ENCODE assay signal across 10 cellular contexts in genomic region chr4:20299515-20299914, GRCh38. TPM values are rescaled to one million over a fixed set of nuclear protein-coding genes. Genes with fewer than 3 reads are reported as not detected.
DNase-seq lines count a peak whose midpoint lies in the region; ATAC-seq, FAIRE-seq and TF ChIP-seq lines count a peak whose summit lies in the region.
"Had no signal": no experiment of that assay in that cellular context is flagged by ENCODE, and none has a peak within 500 bp of the region (broad histone marks: within the 10 kb centered on the region; RNA-seq: fewer than 3 reads in every experiment).

No MANE protein-coding gene starts in this region.

- FAIRE-seq in TTC549 (lab: Jason Lieb, UNC): peak; percentile 56

- ATAC-seq in gastroesophageal sphincter (no peak), HG02938 (IDR thresholded peaks at IDR 0.05; ENCODE audit: unreplicated experiment) (no peak), HG03460 (IDR thresholded peaks at IDR 0.05; ENCODE audit: unreplicated experiment) (no peak), HG03342 (IDR thresholded peaks at IDR 0.05; ENCODE audit: unreplicated experiment) (no peak), GM19452 (IDR thresholded peaks at IDR 0.05; ENCODE audit: unreplicated experiment) (no peak)
- ATAC-seq: left ventricle myocardium superior had no signal

- TF ChIP-seq CTCF in left ventricle myocardium inferior (IDR thresholded peaks at IDR 0.05; ENCODE audit: borderline replicate concordance): peak; percentile 40
- peak in 1 of 2 donors; percentile 36 for TF ChIP-seq CTCF in right atrium auricular region (IDR thresholded peaks at IDR 0.05)
- TF ChIP-seq CTCF in gastroesophageal sphincter (IDR thresholded peaks at IDR 0.05): peak in 3 of 4 experiments; percentile 18 to 41 (median 22)

- no peaks in the 10 kb centered on the region for H3K4me1 ChIP-seq in left ventricle myocardium inferior
- no peaks in the 10 kb centered on the region for H3K4me1 ChIP-seq in right atrium auricular region
- peaks cover 0 to 38% (median 3%) of the 10 kb centered on the region in 3 donors for H3K4me1 ChIP-seq in gastroesophageal sphincter

- H3K36me3 ChIP-seq in left ventricle myocardium inferior (no peaks in the 10 kb centered on the region), right atrium auricular region (no peaks in the 10 kb centered on the region), gastroesophageal sphincter (no peaks in the 10 kb centered on the region)

- H3K27me3 ChIP-seq in left ventricle myocardium inferior (ENCODE audit: low read depth): no peaks in the 10 kb centered on the region
- H3K27me3 ChIP-seq in right atrium auricular region: no peaks in the 10 kb centered on the region
- H3K27me3 ChIP-seq in gastroesophageal sphincter: no peaks in the 10 kb centered on the region

- TF ChIP-seq EP300 in gastroesophageal sphincter (IDR thresholded peaks at IDR 0.05): no peak

- TF ChIP-seq POLR2A in gastroesophageal sphincter (IDR thresholded peaks at IDR 0.05): no peak

- H3K4me3 ChIP-seq in left ventricle myocardium inferior (no peak overlapping the region), right atrium auricular region (no peak overlapping the region), gastroesophageal sphincter (no peak overlapping the region)

- DNase-seq in left ventricle myocardium inferior: no peak
- no peak for DNase-seq in right atrium auricular region (ENCODE audit: low spot score)
- DNase-seq: CD4-positive, alpha-beta T cell; left ventricle myocardium superior had no signal

- WGBS in gastroesophageal sphincter (ENCODE audit: low coverage in 1 of 2), 2 donors: 30 to 56% methylated on average over 3 of the region's 3 CpGs

- intact Hi-C loops in left ventricle myocardium inferior (cut with micrococcal nuclease): no loop called here

- no peaks in the 10 kb centered on the region for H3K9me3 ChIP-seq in left ventricle myocardium inferior (replicated peaks)
- no peaks in the 10 kb centered on the region for H3K9me3 ChIP-seq in right atrium auricular region
- no peaks in the 10 kb centered on the region for H3K9me3 ChIP-seq in gastroesophageal sphincter

- H3K27ac ChIP-seq in left ventricle myocardium inferior (replicated peaks) (no peak overlapping the region), right atrium auricular region (no peak overlapping the region), gastroesophageal sphincter (no peak overlapping the region)

RNA-seq across cellular contexts. Expression of gene SLIT2, which starts 47.8 kb away (rescaled TPM):
- total RNA-seq in left ventricle myocardium inferior (6.0 TPM), right atrium auricular region (10 to 100 TPM in 1 of 2 donors, 1 to 10 TPM in 1; 6.7 to 12.1 TPM), gastroesophageal sphincter (10 to 100 TPM; 53.4 to 83.6 (median 76.7) TPM)
- total RNA-seq: CD4-positive, alpha-beta T cell had no signal
